ENCODE assay signal across 7 cellular contexts in the genomic region with DNA sequence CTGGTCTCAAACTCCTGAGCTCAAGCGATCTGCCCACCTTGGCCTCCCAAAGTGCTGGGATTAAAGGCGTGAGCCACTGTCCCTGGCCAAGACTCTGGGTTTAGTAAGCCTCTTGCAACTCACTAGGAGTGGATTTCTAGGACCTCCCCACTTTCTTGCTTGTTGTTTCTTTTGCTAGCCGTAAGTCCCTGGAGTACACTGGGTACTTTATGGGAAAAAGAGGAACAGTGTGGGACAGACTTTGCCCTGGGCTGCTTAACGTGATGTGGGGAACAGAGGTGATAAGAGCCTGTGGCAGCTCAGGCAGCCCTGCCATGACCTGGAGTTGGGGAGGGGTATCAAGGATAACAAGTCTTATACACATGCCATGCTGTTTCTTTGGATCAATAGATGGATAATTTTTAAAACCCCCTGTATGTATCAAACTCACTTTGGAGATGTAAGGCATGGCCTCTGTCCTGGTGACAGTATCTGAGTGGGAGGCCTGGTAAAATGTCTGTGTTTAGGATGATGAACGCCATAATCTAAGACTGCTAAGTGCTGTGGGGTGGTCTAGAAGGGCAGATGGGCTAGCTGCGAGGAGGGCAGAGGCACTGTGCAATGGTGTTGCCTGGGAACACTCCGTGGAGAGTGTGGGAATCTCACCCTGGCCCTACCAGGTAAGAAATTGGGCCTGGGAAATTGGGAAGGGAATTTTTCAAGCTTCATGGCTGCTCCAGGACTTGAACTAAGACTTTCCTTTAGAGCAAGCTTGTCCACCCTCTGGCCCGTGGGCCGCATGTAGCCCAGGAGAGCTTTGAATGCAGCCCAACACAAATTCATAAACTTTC. TPM values are rescaled to one million over a fixed set of nuclear protein-coding genes. Genes with fewer than 3 reads are reported as not detected.
DNase-seq lines count a peak whose midpoint lies in the region; ATAC-seq and TF ChIP-seq lines count a peak whose summit lies in the region.

No MANE protein-coding gene starts in this region.

- no peak overlapping the region for H2AFZ ChIP-seq in Loucy (ENCODE audit: low read length)

- H3K27me3 Mint-ChIP-seq in activated naive CD8-positive, alpha-beta T cell, result no peaks in the 10 kb centered on the region
- H3K27me3 Mint-ChIP-seq in stimulated activated naive CD8-positive, alpha-beta T cell treated with anti-CD3 and anti-CD28 coated beads, Interleukin-15, amount 100 ng/mL, for 72 hours, result no peaks in the 10 kb centered on the region

- TF ChIP-seq CTCF in Loucy (conservative IDR thresholded peaks at IDR 0.05; ENCODE audit: low read length) (no peak), left lung (IDR thresholded peaks at IDR 0.05) (no peak)

- intact Hi-C loops in left lung (cut with DNase I), result no loop called here

- H3K27me3 ChIP-seq in Loucy (ENCODE audit: insufficient read depth, low read length, poor library complexity, severe bottlenecking) (no peaks in the 10 kb centered on the region), left lung (no peaks in the 10 kb centered on the region)

- H3K27ac Mint-ChIP-seq in activated naive CD8-positive, alpha-beta T cell, result peak overlapping the region; percentile 96
- peak overlapping the region; percentile 98 for H3K27ac Mint-ChIP-seq in stimulated activated naive CD8-positive, alpha-beta T cell treated with anti-CD3 and anti-CD28 coated beads, Interleukin-15, amount 100 ng/mL, for 72 hours

- H3K36me3 ChIP-seq in Loucy (ENCODE audit: insufficient read depth, low read length), result peaks cover 1% of the 10 kb centered on the region; the same call in 1 of the 2 replicates
- H3K36me3 ChIP-seq in left lung, result no peaks in the 10 kb centered on the region

- no peaks in the 10 kb centered on the region for H3K9me2 ChIP-seq in Loucy (replicated peaks; ENCODE audit: low read depth, low read length)

- peaks cover 79% of the 10 kb centered on the region for H3K4me1 Mint-ChIP-seq in activated naive CD8-positive, alpha-beta T cell (ENCODE audit: low read depth)
- H3K4me1 Mint-ChIP-seq in stimulated activated naive CD8-positive, alpha-beta T cell treated with anti-CD3 and anti-CD28 coated beads, Interleukin-15, amount 100 ng/mL, for 72 hours, result peaks cover 86% of the 10 kb centered on the region

- peak overlapping the region; percentile 79 for H3K4me3 Mint-ChIP-seq in activated naive CD8-positive, alpha-beta T cell
- peak overlapping the region; percentile 89 to 92 for H3K4me3 Mint-ChIP-seq in stimulated activated naive CD8-positive, alpha-beta T cell treated with anti-CD3 and anti-CD28 coated beads, Interleukin-15, amount 100 ng/mL, for 72 hours

- no peaks in the 10 kb centered on the region for H3K9me3 ChIP-seq in Loucy (ENCODE audit: insufficient read depth, low read depth, low read length)
- no peaks in the 10 kb centered on the region for H3K9me3 ChIP-seq in left lung

- H3K27ac ChIP-seq in left lung, result peak overlapping the region; percentile 87 to 89

- H3K4me1 ChIP-seq in Loucy (ENCODE audit: insufficient read depth, low read length, poor library complexity, severe bottlenecking) (peaks cover 73% of the 10 kb centered on the region), left lung (peaks cover 26 to 100% of the 10 kb centered on the region in 2 donors)

- peak overlapping the region; percentile 37 for H3K4me3 ChIP-seq in Loucy (ENCODE audit: low read length, poor library complexity, severe bottlenecking)
- no peak overlapping the region for H3K4me3 ChIP-seq in left lung

- peaks cover 30% of the 10 kb centered on the region for H4K20me1 ChIP-seq in Loucy (ENCODE audit: insufficient read depth, low read length, poor library complexity, severe bottlenecking)

- DNase-seq in left lung (no peak), superior temporal gyrus (ENCODE audit: extremely low spot score) (no peak), GM03348 (ENCODE audit: low spot score) (no peak), DMS153 (lab: John Stamatoyannopoulos, UW) (no peak)
- no peak for DNase-seq in stimulated activated naive CD8-positive, alpha-beta T cell treated with anti-CD3 and anti-CD28 coated beads, Interleukin-15, amount 100 ng/mL, for 72 hours

- no peaks in the 10 kb centered on the region for H3K9me3 Mint-ChIP-seq in activated naive CD8-positive, alpha-beta T cell (ENCODE audit: low read depth)
- H3K9me3 Mint-ChIP-seq in stimulated activated naive CD8-positive, alpha-beta T cell treated with anti-CD3 and anti-CD28 coated beads, Interleukin-15, amount 100 ng/mL, for 72 hours, result no peaks in the 10 kb centered on the region

- no peak for ATAC-seq in left lung
- ATAC-seq in stimulated activated naive CD8-positive, alpha-beta T cell treated with anti-CD3 and anti-CD28 coated beads, Interleukin-15, amount 100 ng/mL, for 72 hours, result no peak

- peak overlapping the region; percentile 72 for H3K4me2 ChIP-seq in Loucy (ENCODE audit: low read depth, low read length, poor library complexity, severe bottlenecking)

- 0 out of 2 replicates have a peak, but pooled peaks cover 3% of the 10 kb centered on the region for H3F3A ChIP-seq in Loucy (ENCODE audit: low read depth)

- H3K9ac ChIP-seq in Loucy (ENCODE audit: low read depth, low read length, poor library complexity, severe bottlenecking), result peak overlapping the region; percentile 58

- peaks cover 100% of the 10 kb centered on the region for H3K79me2 ChIP-seq in Loucy (ENCODE audit: insufficient read depth, low read length)

- peaks cover 4% of the 10 kb centered on the region for H3K36me3 Mint-ChIP-seq in activated naive CD8-positive, alpha-beta T cell

RNA-seq across cellular contexts. Expression of a gene that starts 54.8 kb away (rescaled TPM):
- total RNA-seq in left lung, result 10 to 100 TPM; 30.9 to 33.1 TPM
